1 cellular context compared by ENCODE assay signal in the genomic region with DNA sequence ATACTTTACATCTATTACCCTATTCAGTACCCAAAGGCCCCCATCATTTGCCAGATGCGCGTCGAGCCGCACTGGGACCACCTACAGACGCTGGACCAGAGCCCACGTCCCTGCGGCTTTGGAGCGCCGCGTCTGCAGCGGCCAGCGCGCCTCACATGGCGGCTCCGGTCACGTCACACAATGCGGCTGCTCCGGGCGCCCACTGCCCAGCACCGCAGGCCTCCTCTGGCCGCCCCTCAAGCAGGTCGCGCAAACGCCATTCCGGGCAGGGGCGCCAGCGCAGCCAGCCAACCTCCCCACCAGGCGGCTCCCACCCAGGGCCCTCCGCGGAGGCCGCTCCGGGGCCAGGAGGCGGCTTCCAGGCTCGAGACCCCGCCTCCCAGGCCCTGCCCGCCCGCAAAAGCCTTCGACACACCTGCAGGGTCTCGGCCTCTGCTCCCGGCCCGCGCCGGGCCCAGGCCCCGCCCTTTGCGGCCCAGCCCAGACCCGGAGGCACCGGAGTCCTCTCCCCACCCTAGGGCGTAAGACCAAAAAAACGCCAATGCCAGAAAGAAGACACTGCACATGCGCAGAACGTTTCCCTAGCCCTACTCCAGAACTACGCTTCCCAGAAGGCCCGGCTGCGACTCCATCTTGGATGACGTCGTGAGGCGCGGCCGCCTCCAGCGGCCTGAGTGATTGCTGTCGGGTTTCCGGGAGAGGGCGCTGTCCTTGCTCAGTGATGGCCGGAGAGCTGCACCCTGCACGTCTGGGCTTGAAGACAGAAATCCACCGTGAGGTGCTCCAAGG.
TF ChIP-seq lines count a peak whose summit lies in the region.

Gene ZNF25, minus strand, starts transcription at position 557 of the 789 bp plus-strand sequence. CDS start 4,925 bp downstream, outside the sequence.

TF ChIP-seq in HepG2, 621 proteins besides CTCF, POLR2A, EP300 and RAD21 (continued from another document and continues in another):
- TF ChIP-seq, protein P1, sequence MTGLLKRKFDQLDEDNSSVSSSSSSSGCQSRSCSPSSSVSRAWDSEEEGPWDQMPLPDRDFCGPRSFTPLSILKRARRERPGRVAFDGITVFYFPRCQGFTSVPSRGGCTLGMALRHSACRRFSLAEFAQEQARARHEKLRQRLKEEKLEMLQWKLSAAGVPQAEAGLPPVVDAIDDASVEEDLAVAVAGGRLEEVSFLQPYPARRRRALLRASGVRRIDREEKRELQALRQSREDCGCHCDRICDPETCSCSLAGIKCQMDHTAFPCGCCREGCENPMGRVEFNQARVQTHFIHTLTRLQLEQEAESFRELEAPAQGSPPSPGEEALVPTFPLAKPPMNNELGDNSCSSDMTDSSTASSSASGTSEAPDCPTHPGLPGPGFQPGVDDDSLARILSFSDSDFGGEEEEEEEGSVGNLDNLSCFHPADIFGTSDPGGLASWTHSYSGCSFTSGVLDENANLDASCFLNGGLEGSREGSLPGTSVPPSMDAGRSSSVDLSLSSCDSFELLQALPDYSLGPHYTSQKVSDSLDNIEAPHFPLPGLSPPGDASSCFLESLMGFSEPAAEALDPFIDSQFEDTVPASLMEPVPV (CRISPR knock-in tag; IDR thresholded peaks at IDR 0.05) = no peak
- no peak for TF ChIP-seq NONO (IDR thresholded peaks at IDR 0.05)
- TF ChIP-seq NONO (CRISPR knock-in tag; conservative IDR thresholded peaks at IDR 0.05) = peak; percentile 87
- no peak for TF ChIP-seq U2AF2 (IDR thresholded peaks at IDR 0.05; ENCODE audit: low read depth, low read length)
- TF ChIP-seq ZNF816 (CRISPR knock-in tag; IDR thresholded peaks at IDR 0.05; ENCODE audit: borderline replicate concordance) = peak; percentile 35; the same call in 1 of the 2 replicates
- TF ChIP-seq ZNF350 (CRISPR knock-in tag; IDR thresholded peaks at IDR 0.05; ENCODE audit: borderline replicate concordance, low read depth) = peak; percentile 68; the same call in 1 of the 2 replicates
- no peak for TF ChIP-seq KLF11 (CRISPR knock-in tag; IDR thresholded peaks at IDR 0.05)
- TF ChIP-seq ZBTB42 (CRISPR knock-in tag; IDR thresholded peaks at IDR 0.05) = 0 out of 2 replicates have a peak, but pooled peaks have one; percentile 81
- no peak for TF ChIP-seq AKNA (CRISPR knock-in tag; IDR thresholded peaks at IDR 0.05; ENCODE audit: borderline replicate concordance)
- no peak for TF ChIP-seq ZNF3 (CRISPR knock-in tag; IDR thresholded peaks at IDR 0.05)
- no peak for TF ChIP-seq PBX2 (CRISPR knock-in tag; IDR thresholded peaks at IDR 0.05)
- 0 out of 2 replicates have a peak, but pooled peaks have one; percentile 30 for TF ChIP-seq ZFP41 (CRISPR knock-in tag; IDR thresholded peaks at IDR 0.05; ENCODE audit: borderline replicate concordance)
- no peak for TF ChIP-seq XBP1 (CRISPR knock-in tag; IDR thresholded peaks at IDR 0.05)
- no peak for TF ChIP-seq ZBTB8A (CRISPR knock-in tag; IDR thresholded peaks at IDR 0.05; ENCODE audit: borderline replicate concordance, low read depth)
- 0 out of 2 replicates have a peak, but pooled peaks have one; percentile 28 for TF ChIP-seq ZNF616 (CRISPR knock-in tag; IDR thresholded peaks at IDR 0.05; ENCODE audit: low read depth)
- TF ChIP-seq CREB1 (IDR thresholded peaks at IDR 0.05) = peak; percentile 89
- peak; percentile 97 for TF ChIP-seq CREB1 (CRISPR knock-in tag; IDR thresholded peaks at IDR 0.05)
- no peak for TF ChIP-seq FOXA1 (IDR thresholded peaks at IDR 0.05)
- TF ChIP-seq FOXA1 (CRISPR knock-in tag; IDR thresholded peaks at IDR 0.05) = 0 out of 2 replicates have a peak, but pooled peaks have one; percentile 4
- peak; percentile 51; the same call in 1 of the 2 replicates for TF ChIP-seq RXRB (CRISPR knock-in tag; IDR thresholded peaks at IDR 0.05; ENCODE audit: borderline replicate concordance)
- peak; percentile 84 for TF ChIP-seq PHF8 (CRISPR knock-in tag; IDR thresholded peaks at IDR 0.05)
- TF ChIP-seq, protein P2, sequence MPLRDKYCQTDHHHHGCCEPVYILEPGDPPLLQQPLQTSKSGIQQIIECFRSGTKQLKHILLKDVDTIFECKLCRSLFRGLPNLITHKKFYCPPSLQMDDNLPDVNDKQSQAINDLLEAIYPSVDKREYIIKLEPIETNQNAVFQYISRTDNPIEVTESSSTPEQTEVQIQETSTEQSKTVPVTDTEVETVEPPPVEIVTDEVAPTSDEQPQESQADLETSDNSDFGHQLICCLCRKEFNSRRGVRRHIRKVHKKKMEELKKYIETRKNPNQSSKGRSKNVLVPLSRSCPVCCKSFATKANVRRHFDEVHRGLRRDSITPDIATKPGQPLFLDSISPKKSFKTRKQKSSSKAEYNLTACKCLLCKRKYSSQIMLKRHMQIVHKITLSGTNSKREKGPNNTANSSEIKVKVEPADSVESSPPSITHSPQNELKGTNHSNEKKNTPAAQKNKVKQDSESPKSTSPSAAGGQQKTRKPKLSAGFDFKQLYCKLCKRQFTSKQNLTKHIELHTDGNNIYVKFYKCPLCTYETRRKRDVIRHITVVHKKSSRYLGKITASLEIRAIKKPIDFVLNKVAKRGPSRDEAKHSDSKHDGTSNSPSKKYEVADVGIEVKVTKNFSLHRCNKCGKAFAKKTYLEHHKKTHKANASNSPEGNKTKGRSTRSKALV (CRISPR knock-in tag; IDR thresholded peaks at IDR 0.05) = peak; percentile 84; the same call in 1 of the 2 replicates
- TF ChIP-seq ZNF761 (CRISPR knock-in tag; conservative IDR thresholded peaks at IDR 0.05) = peak; percentile 92; the same call in 1 of the 2 replicates
- TF ChIP-seq ETV6 (CRISPR knock-in tag; conservative IDR thresholded peaks at IDR 0.05) = peak; percentile 64; the same call in 1 of the 2 replicates
- no peak for TF ChIP-seq ZNF780A (CRISPR knock-in tag; IDR thresholded peaks at IDR 0.05)
- TF ChIP-seq, protein P3, sequence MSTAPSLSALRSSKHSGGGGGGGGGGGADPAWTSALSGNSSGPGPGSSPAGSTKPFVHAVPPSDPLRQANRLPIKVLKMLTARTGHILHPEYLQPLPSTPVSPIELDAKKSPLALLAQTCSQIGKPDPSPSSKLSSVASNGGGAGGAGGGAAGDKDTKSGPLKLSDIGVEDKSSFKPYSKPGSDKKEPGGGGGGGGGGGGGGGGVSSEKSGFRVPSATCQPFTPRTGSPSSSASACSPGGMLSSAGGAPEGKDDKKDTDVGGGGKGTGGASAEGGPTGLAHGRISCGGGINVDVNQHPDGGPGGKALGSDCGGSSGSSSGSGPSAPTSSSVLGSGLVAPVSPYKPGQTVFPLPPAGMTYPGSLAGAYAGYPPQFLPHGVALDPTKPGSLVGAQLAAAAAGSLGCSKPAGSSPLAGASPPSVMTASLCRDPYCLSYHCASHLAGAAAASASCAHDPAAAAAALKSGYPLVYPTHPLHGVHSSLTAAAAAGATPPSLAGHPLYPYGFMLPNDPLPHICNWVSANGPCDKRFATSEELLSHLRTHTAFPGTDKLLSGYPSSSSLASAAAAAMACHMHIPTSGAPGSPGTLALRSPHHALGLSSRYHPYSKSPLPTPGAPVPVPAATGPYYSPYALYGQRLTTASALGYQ (CRISPR knock-in tag; IDR thresholded peaks at IDR 0.05) = peak; percentile 39; the same call in 1 of the 2 replicates
- TF ChIP-seq ARID2 (CRISPR knock-in tag; IDR thresholded peaks at IDR 0.05; ENCODE audit: borderline replicate concordance) = 0 out of 2 replicates have a peak, but pooled peaks have one; percentile 31
- TF ChIP-seq KAT2B (IDR thresholded peaks at IDR 0.05; ENCODE audit: borderline replicate concordance, low read depth, low read length) = no peak
- TF ChIP-seq, protein P4, sequence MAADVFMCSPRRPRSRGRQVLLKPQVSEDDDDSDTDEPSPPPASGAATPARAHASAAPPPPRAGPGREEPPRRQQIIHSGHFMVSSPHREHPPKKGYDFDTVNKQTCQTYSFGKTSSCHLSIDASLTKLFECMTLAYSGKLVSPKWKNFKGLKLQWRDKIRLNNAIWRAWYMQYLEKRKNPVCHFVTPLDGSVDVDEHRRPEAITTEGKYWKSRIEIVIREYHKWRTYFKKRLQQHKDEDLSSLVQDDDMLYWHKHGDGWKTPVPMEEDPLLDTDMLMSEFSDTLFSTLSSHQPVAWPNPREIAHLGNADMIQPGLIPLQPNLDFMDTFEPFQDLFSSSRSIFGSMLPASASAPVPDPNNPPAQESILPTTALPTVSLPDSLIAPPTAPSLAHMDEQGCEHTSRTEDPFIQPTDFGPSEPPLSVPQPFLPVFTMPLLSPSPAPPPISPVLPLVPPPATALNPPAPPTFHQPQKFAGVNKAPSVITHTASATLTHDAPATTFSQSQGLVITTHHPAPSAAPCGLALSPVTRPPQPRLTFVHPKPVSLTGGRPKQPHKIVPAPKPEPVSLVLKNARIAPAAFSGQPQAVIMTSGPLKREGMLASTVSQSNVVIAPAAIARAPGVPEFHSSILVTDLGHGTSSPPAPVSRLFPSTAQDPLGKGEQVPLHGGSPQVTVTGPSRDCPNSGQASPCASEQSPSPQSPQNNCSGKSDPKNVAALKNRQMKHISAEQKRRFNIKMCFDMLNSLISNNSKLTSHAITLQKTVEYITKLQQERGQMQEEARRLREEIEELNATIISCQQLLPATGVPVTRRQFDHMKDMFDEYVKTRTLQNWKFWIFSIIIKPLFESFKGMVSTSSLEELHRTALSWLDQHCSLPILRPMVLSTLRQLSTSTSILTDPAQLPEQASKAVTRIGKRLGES (CRISPR knock-in tag; IDR thresholded peaks at IDR 0.05; ENCODE audit: borderline replicate concordance) = no peak
